9 cellular contexts compared by ENCODE assay signal in genomic region chr17:54172654-54173316, GRCh38.
DNase-seq lines count a peak whose midpoint lies in the region; ATAC-seq and TF ChIP-seq lines count a peak whose summit lies in the region.
"Had no signal": no experiment of that assay in that cellular context is flagged by ENCODE, and none has a peak within 500 bp of the region (broad histone marks: within the 10 kb centered on the region; RNA-seq: fewer than 3 reads in every experiment).

No MANE protein-coding gene starts in this region.

- no peaks in the 10 kb centered on the region for H3K79me2 ChIP-seq in osteoblast (ENCODE audit: insufficient read depth, low read length)

- no peaks in the 10 kb centered on the region for H3K27me3 ChIP-seq in osteoblast (ENCODE audit: insufficient read depth, low read length)

- H3K27me3 Mint-ChIP-seq in activated naive CD4-positive, alpha-beta T cell treated with anti-CD3 and anti-CD28 coated beads, Interleukin-2, amount 10 ng/mL, durations not matched to agents 7 days and 5 days = no peaks in the 10 kb centered on the region

- H3K4me2 ChIP-seq in osteoblast (ENCODE audit: insufficient read depth, low read length) = no peak overlapping the region

- CTCF ChIA-PET in GM10248 (lab: Yijun Ruan, JAX) = no interaction called here
- CTCF ChIA-PET in activated naive CD4-positive, alpha-beta T cell treated with anti-CD3 and anti-CD28 coated beads, Interleukin-2, amount 10 ng/mL, durations not matched to agents 7 days and 5 days (lab: Charles Lee) = no interaction called here

- no peak overlapping the region for H2AFZ ChIP-seq in osteoblast (ENCODE audit: low read length)

- H3K9me3 ChIP-seq in osteoblast (ENCODE audit: low read depth, low read length) = no peaks in the 10 kb centered on the region

- no peak for DNase-seq in GM10248 (ENCODE audit: extremely low spot score)
- DNase-seq in NCI-H1694 (lab: John Stamatoyannopoulos, UW) = peak; percentile 66
- peak; percentile 13 for DNase-seq in epithelial cell of proximal tubule (ENCODE audit: low read depth)
- DNase-seq in osteoblast (ENCODE audit: insufficient read length, low spot score, missing footprints) = no peak
- DNase-seq in activated naive CD4-positive, alpha-beta T cell treated with anti-CD3 and anti-CD28 coated beads, Interleukin-2, amount 10 ng/mL, durations not matched to agents 7 days and 5 days = no peak
- DNase-seq in activated naive CD4-positive, alpha-beta T cell treated with anti-CD3 and anti-CD28 coated beads, Interleukin-2, amount 50 U/mL, for 16 hours = no peak
- DNase-seq: SHP77 had no signal

- no peak overlapping the region for H3K4me3 ChIP-seq in epithelial cell of proximal tubule (ENCODE audit: low read depth, low read length)
- H3K4me3 ChIP-seq in osteoblast (ENCODE audit: insufficient read depth, low read length) = no peak overlapping the region

- no peak overlapping the region for H3K27ac ChIP-seq in osteoblast (ENCODE audit: low read depth, low read length)

- H3K9me3 Mint-ChIP-seq in activated naive CD4-positive, alpha-beta T cell treated with anti-CD3 and anti-CD28 coated beads, Interleukin-2, amount 10 ng/mL, durations not matched to agents 7 days and 5 days = no peaks in the 10 kb centered on the region

- H3K36me3 Mint-ChIP-seq in activated naive CD4-positive, alpha-beta T cell treated with anti-CD3 and anti-CD28 coated beads, Interleukin-2, amount 10 ng/mL, durations not matched to agents 7 days and 5 days = no peaks in the 10 kb centered on the region

- no peak for ATAC-seq in GM21515 (IDR thresholded peaks at IDR 0.05; ENCODE audit: unreplicated experiment)
- ATAC-seq in GM19452 (IDR thresholded peaks at IDR 0.05; ENCODE audit: unreplicated experiment) = no peak

- H4K20me1 ChIP-seq in osteoblast (ENCODE audit: insufficient read depth, low read length) = no peaks in the 10 kb centered on the region

- H3K27ac Mint-ChIP-seq in activated naive CD4-positive, alpha-beta T cell treated with anti-CD3 and anti-CD28 coated beads, Interleukin-2, amount 10 ng/mL, durations not matched to agents 7 days and 5 days = no peak overlapping the region

- no peaks in the 10 kb centered on the region for H3K36me3 ChIP-seq in osteoblast (ENCODE audit: insufficient read depth, low read length)

- no peaks in the 10 kb centered on the region for H3K4me1 ChIP-seq in osteoblast (ENCODE audit: insufficient read depth, low read length)

- POLR2A ChIA-PET in GM10248 (lab: Yijun Ruan, JAX) = no interaction called here

- no peak overlapping the region for H3K4me3 Mint-ChIP-seq in activated naive CD4-positive, alpha-beta T cell treated with anti-CD3 and anti-CD28 coated beads, Interleukin-2, amount 10 ng/mL, durations not matched to agents 7 days and 5 days

- no peaks in the 10 kb centered on the region for H3K4me1 Mint-ChIP-seq in activated naive CD4-positive, alpha-beta T cell treated with anti-CD3 and anti-CD28 coated beads, Interleukin-2, amount 10 ng/mL, durations not matched to agents 7 days and 5 days

- TF ChIP-seq CTCF in GM10248 (IDR thresholded peaks at IDR 0.05; ENCODE audit: control extremely low read depth, extremely low read depth, low read depth, missing control alignments) (peak; percentile 20), epithelial cell of proximal tubule (conservative IDR thresholded peaks at IDR 0.05; ENCODE audit: low read depth, low read length) (peak; percentile 81), osteoblast (IDR thresholded peaks at IDR 0.05; ENCODE audit: extremely low read depth, low read depth, low read length) (peak; percentile 11)

Comparison
In these comparisons a context has a peak if more than half of its experiments do, and no peak if none do; other contexts are left out.
1. DNase-seq: peak in NCI-H1694 (single experiment) and epithelial cell of proximal tubule (single experiment); none in GM10248 (single experiment), osteoblast (single experiment), activated naive CD4-positive, alpha-beta T cell treated with anti-CD3 and anti-CD28 coated beads, Interleukin-2, amount 10 ng/mL, durations not matched to agents 7 days and 5 days (single experiment) and activated naive CD4-positive, alpha-beta T cell treated with anti-CD3 and anti-CD28 coated beads, Interleukin-2, amount 50 U/mL, for 16 hours (single experiment).
2. CTCF ChIP-seq: peak in every context shown above with its lines; median percentile 81 in epithelial cell of proximal tubule; 20 in GM10248; 11 in osteoblast.